9 cellular contexts compared by ENCODE assay signal in genomic region chr9:38061326-38061947, GRCh38. TPM values are rescaled to one million over a fixed set of nuclear protein-coding genes. Genes with fewer than 3 reads are reported as not detected.
DNase-seq lines count a peak whose midpoint lies in the region; ATAC-seq and TF ChIP-seq lines count a peak whose summit lies in the region.
"Had no signal": no experiment of that assay in that cellular context is flagged by ENCODE, and none has a peak within 500 bp of the region (broad histone marks: within the 10 kb centered on the region; RNA-seq: fewer than 3 reads in every experiment).

No MANE protein-coding gene starts in this region.

- H3K9me3 ChIP-seq in heart left ventricle = no peaks in the 10 kb centered on the region
- no peaks in the 10 kb centered on the region for H3K9me3 ChIP-seq in body of pancreas
- H3K9me3 ChIP-seq in upper lobe of left lung = no peaks in the 10 kb centered on the region

- peak overlapping the region in 10 of 12 donors; percentile 11 to 96 (median 62) for H3K27ac ChIP-seq in heart left ventricle
- H3K27ac ChIP-seq in body of pancreas = peak overlapping the region in 3 of 4 donors; percentile 27 to 79 (median 44)
- peak overlapping the region in 3 of 4 donors; percentile 17 to 83 (median 59) for H3K27ac ChIP-seq in upper lobe of left lung

- no peaks in the 10 kb centered on the region for H3K36me3 ChIP-seq in heart left ventricle
- no peaks in the 10 kb centered on the region for H3K36me3 ChIP-seq in body of pancreas (replicated peaks in 1 of 2; ENCODE audit: insufficient read depth in 1 of 2, low read depth in 2 of 2)
- no peaks in the 10 kb centered on the region for H3K36me3 ChIP-seq in upper lobe of left lung

- H3K4me1 ChIP-seq in heart left ventricle (peaks cover 7 to 100% (median 77%) of the 10 kb centered on the region in 12 donors), body of pancreas (peaks cover 81% of the 10 kb centered on the region), upper lobe of left lung (peaks cover 53 to 92% (median 59%) of the 10 kb centered on the region in 4 donors)

- POLR2A ChIA-PET in activated CD4-positive, alpha-beta memory T cell treated with anti-CD3 and anti-CD28 coated beads for 36 hours (lab: Charles Lee) = no interaction called here

- intact Hi-C loops in heart left ventricle (cut with DNase I) (loop anchor here in 3 of 10 donors (5.0 to 10.0 kb wide), 3 partner anchors 34 to 77 kb away; no protein-coding TSS in a partner anchor), left cardiac atrium (cut with DNase I) (loop anchor here in 1 of 2 donors (10.0 kb wide), 1 partner anchor 57 kb away; no protein-coding TSS in a partner anchor), body of pancreas (cut with DNase I) (loop anchor here (10.0 kb wide), 1 partner anchor 47 kb away; no protein-coding TSS in a partner anchor)
- intact Hi-C loops in activated CD4-positive, alpha-beta memory T cell treated with anti-CD3 and anti-CD28 coated beads for 36 hours (cut with micrococcal nuclease) = loop anchor here (10.0 kb wide), 1 partner anchor 307 kb away; the partner anchor contains the start of gene TRMT10B

- DNase-seq in heart left ventricle (no peak), left cardiac atrium (no peak), body of pancreas (no peak), upper lobe of left lung (no peak), GF-D8 (lab: John Stamatoyannopoulos, UW) (no peak), cortex of kidney (lab: John Stamatoyannopoulos, UW) (no peak)
- DNase-seq in activated CD4-positive, alpha-beta memory T cell treated with anti-CD3 and anti-CD28 coated beads for 36 hours = no peak
- DNase-seq: stimulated activated CD4-positive, alpha-beta T cell treated with anti-CD3 and anti-CD28 coated beads, Interleukin-12 subunit alpha, Interleukin-12 subunit beta, amount 100 ng/mL, for 4 hours had no signal

- peaks cover 2% of the 10 kb centered on the region for H3K27me3 Mint-ChIP-seq in activated CD4-positive, alpha-beta memory T cell treated with anti-CD3 and anti-CD28 coated beads for 36 hours

- no peak overlapping the region for H3K4me3 Mint-ChIP-seq in activated CD4-positive, alpha-beta memory T cell treated with anti-CD3 and anti-CD28 coated beads for 36 hours

- CTCF ChIA-PET in activated CD4-positive, alpha-beta memory T cell treated with anti-CD3 and anti-CD28 coated beads for 36 hours (lab: Charles Lee) = interaction anchor here (2.1 kb wide), 1 partner anchor 26 kb away, joined by 9 read pairs; no protein-coding TSS in a partner anchor

- no peaks in the 10 kb centered on the region for H3K36me3 Mint-ChIP-seq in activated CD4-positive, alpha-beta memory T cell treated with anti-CD3 and anti-CD28 coated beads for 36 hours

- peaks cover 7% of the 10 kb centered on the region for H3K4me1 Mint-ChIP-seq in activated CD4-positive, alpha-beta memory T cell treated with anti-CD3 and anti-CD28 coated beads for 36 hours (ENCODE audit: low read depth)

- TF ChIP-seq CTCF in heart left ventricle (IDR thresholded peaks at IDR 0.05) = no peak
- no peak for TF ChIP-seq CTCF in body of pancreas (IDR thresholded peaks at IDR 0.05)
- TF ChIP-seq CTCF in upper lobe of left lung (IDR thresholded peaks at IDR 0.05) = no peak

- TF ChIP-seq POLR2A in heart left ventricle (IDR thresholded peaks at IDR 0.05) = no peak
- TF ChIP-seq POLR2A in body of pancreas (IDR thresholded peaks at IDR 0.05) = no peak
- no peak for TF ChIP-seq POLR2A in upper lobe of left lung (IDR thresholded peaks at IDR 0.05)

- ATAC-seq in heart left ventricle (no peak), left cardiac atrium (no peak), HG02973 (IDR thresholded peaks at IDR 0.05; ENCODE audit: unreplicated experiment) (peak; percentile 59), body of pancreas (no peak), upper lobe of left lung (ENCODE audit: low FRiP score in 2 of 2) (no peak)

- no peak for TF ChIP-seq EP300 in upper lobe of left lung (IDR thresholded peaks at IDR 0.05)

- H3K9me3 Mint-ChIP-seq in activated CD4-positive, alpha-beta memory T cell treated with anti-CD3 and anti-CD28 coated beads for 36 hours = no peaks in the 10 kb centered on the region

- WGBS in heart left ventricle, 4 donors = 63 to 67% (median 64%) methylated on average over 6 of the region's 6 CpGs
- WGBS in body of pancreas, 2 donors = 65 to 73% methylated on average over 6 of the region's 6 CpGs
- 69 to 71% methylated on average over 6 of the region's 6 CpGs for WGBS in upper lobe of left lung, 2 donors

- no peak overlapping the region for H3K27ac Mint-ChIP-seq in activated CD4-positive, alpha-beta memory T cell treated with anti-CD3 and anti-CD28 coated beads for 36 hours

- H3K4me3 ChIP-seq in heart left ventricle (no peak overlapping the region), body of pancreas (no peak overlapping the region), upper lobe of left lung (no peak overlapping the region)

- H3K27me3 ChIP-seq in heart left ventricle = no peaks in the 10 kb centered on the region
- H3K27me3 ChIP-seq in body of pancreas = no peaks in the 10 kb centered on the region
- H3K27me3 ChIP-seq in upper lobe of left lung = no peaks in the 10 kb centered on the region

RNA-seq across cellular contexts. Expression of gene SHB, which starts 7.6 kb away (rescaled TPM):
- total RNA-seq in heart left ventricle (10 to 100 TPM; 10.7 to 31.4 (median 21.4) TPM), left cardiac atrium (10 to 100 TPM; 20.3 to 34.6 TPM), body of pancreas (10 to 100 TPM; 25.2 to 29.3 TPM), upper lobe of left lung (10 to 100 TPM; 29.3 to 51.2 (median 33.3) TPM)
- polyA plus RNA-seq in heart left ventricle = 10 to 100 TPM in 1 of 2 donors, 1 to 10 TPM in 1; 7.8 to 23.2 TPM
- 1 to 10 TPM; 1.1 to 1.2 TPM for total RNA-seq in activated CD4-positive, alpha-beta memory T cell treated with anti-CD3 and anti-CD28 coated beads for 36 hours

Comparison
In these comparisons a context has a peak if more than half of its experiments do, and no peak if none do; other contexts are left out.
1. RNA of gene SHB, which starts 7.6 kb away (total RNA-seq): 29.3 to 51.2 TPM in upper lobe of left lung, 20.3 to 34.6 TPM in left cardiac atrium, 25.2 to 29.3 TPM in body of pancreas and 10.7 to 31.4 TPM in heart left ventricle; 1.1 to 1.2 TPM in activated CD4-positive, alpha-beta memory T cell treated with anti-CD3 and anti-CD28 coated beads for 36 hours; every median in the first group is over 4 times any median in the second.
2. Peak in every context shown above with its lines, with median percentiles within 50 percentile points of each other: H3K27ac ChIP-seq.